1 cellular context compared by ENCODE assay signal in genomic region chr2:171389325-171389724, GRCh38.
TF ChIP-seq lines count a peak whose summit lies in the region.

No MANE protein-coding gene starts in this region.

TF ChIP-seq in GM12878, 131 proteins besides CTCF, POLR2A, EP300 and RAD21 (continued from another document):
- TF ChIP-seq, protein P1, sequence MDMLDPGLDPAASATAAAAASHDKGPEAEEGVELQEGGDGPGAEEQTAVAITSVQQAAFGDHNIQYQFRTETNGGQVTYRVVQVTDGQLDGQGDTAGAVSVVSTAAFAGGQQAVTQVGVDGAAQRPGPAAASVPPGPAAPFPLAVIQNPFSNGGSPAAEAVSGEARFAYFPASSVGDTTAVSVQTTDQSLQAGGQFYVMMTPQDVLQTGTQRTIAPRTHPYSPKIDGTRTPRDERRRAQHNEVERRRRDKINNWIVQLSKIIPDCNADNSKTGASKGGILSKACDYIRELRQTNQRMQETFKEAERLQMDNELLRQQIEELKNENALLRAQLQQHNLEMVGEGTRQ (IDR thresholded peaks at IDR 0.05; ENCODE audit: borderline replicate concordance, low read depth, low read length), result no peak
- no peak for TF ChIP-seq BMI1 (IDR thresholded peaks at IDR 0.05; ENCODE audit: borderline replicate concordance)
- TF ChIP-seq BACH1 (IDR thresholded peaks at IDR 0.05; ENCODE audit: borderline replicate concordance), result 0 out of 2 replicates have a peak, but pooled peaks have one; percentile 22
- TF ChIP-seq YBX1 (IDR thresholded peaks at IDR 0.05), result no peak
- 0 out of 2 replicates have a peak, but pooled peaks have one; percentile 14 for TF ChIP-seq MTA2 (IDR thresholded peaks at IDR 0.05; ENCODE audit: low read depth)
- peak; percentile 70; the same call in 1 of the 2 replicates for TF ChIP-seq HDGF (IDR thresholded peaks at IDR 0.05)
- TF ChIP-seq HDAC2 (IDR thresholded peaks at IDR 0.05), result no peak
- TF ChIP-seq NFIC (IDR thresholded peaks at IDR 0.05; ENCODE audit: low read depth, low read length), result peak; percentile 74
- TF ChIP-seq NR2F1 (conservative IDR thresholded peaks at IDR 0.05), result peak; percentile 41
- no peak for TF ChIP-seq ZNF274 (IDR thresholded peaks at IDR 0.05; ENCODE audit: insufficient read depth, insufficient read length)
- TF ChIP-seq SP1 (IDR thresholded peaks at IDR 0.05; ENCODE audit: low read depth, low read length), result no peak
- TF ChIP-seq SUZ12 (IDR thresholded peaks at IDR 0.05; ENCODE audit: unreplicated experiment), result no peak
- TF ChIP-seq E2F8 (IDR thresholded peaks at IDR 0.05; ENCODE audit: low read depth, partially characterized antibody), result no peak
- no peak for TF ChIP-seq SMC3 (IDR thresholded peaks at IDR 0.05; ENCODE audit: borderline replicate concordance, low read length)
- TF ChIP-seq ZNF24 (IDR thresholded peaks at IDR 0.05), result peak; percentile 77; the same call in 1 of the 2 replicates
- TF ChIP-seq MYC (IDR thresholded peaks at IDR 0.05; ENCODE audit: insufficient read depth, insufficient read length, insufficient replicate concordance, low read length, severe bottlenecking), result no peak
- TF ChIP-seq PML (IDR thresholded peaks at IDR 0.05; ENCODE audit: low read length), result no peak
- 0 out of 2 replicates have a peak, but pooled peaks have one; percentile 42 for TF ChIP-seq MLLT1 (IDR thresholded peaks at IDR 0.05)
- TF ChIP-seq MTA3 (IDR thresholded peaks at IDR 0.05; ENCODE audit: borderline replicate concordance, low read length), result no peak
- no peak for TF ChIP-seq MYB (IDR thresholded peaks at IDR 0.05; ENCODE audit: borderline replicate concordance, low read depth, low read length)
- TF ChIP-seq ELK1 (IDR thresholded peaks at IDR 0.05; ENCODE audit: low read depth, low read length), result no peak
- 0 out of 4 replicates have a peak, but pooled peaks of 1 of the 2 experiments have one; percentile 44 for TF ChIP-seq IKZF2 (IDR thresholded peaks at IDR 0.05)
TF ChIP-seq in GM12878: peak in this region for 19.
